30 cellular contexts compared by ENCODE assay signal in the genomic region with DNA sequence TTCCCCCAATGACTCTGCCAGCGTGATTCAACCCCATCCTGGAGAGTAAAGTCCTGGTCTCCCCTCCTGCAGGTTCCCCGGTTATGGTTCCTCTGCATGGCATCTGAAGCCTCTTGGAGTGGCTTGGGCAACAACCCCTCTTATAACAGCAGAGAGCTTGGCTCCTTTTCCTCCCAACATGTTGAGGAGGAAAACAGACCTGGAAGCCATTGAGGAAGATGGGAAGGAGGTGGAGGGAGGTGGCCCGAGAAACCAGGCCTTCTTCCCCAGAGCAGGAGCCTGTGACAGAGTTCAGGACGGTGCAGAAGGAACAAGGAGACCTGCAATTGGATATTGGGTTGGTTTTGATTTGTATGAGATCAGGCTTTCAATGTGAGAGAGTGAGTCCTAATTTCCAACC.
"Had no signal": no experiment of that assay in that cellular context is flagged by ENCODE, and none has a peak within 500 bp of the region (broad histone marks: within the 10 kb centered on the region; RNA-seq: fewer than 3 reads in every experiment).

No MANE protein-coding gene starts in this region.

- H3K36me3 Mint-ChIP-seq: activated naive CD8-positive, alpha-beta T cell had no signal

- FAIRE-seq: astrocyte, frontal cortex had no signal

- H3K4me1 Mint-ChIP-seq: activated CD4-positive, alpha-beta T cell treated with anti-CD3 and anti-CD28 coated beads for 36 hours; activated CD4-positive, alpha-beta T cell treated with anti-CD3 and anti-CD28 coated beads, Interleukin-2, amount 10 ng/mL, durations not matched to agents 7 days and 5 days; activated T-helper 17 cell treated with anti-CD3 and anti-CD28 coated beads, Interleukin-2, amount 50 U/mL, for 72 hours; endodermal cell; T-helper 17 cell had no signal

- H3K27ac Mint-ChIP-seq: activated CD4-positive, alpha-beta T cell treated with anti-CD3 and anti-CD28 coated beads for 36 hours; activated CD4-positive, alpha-beta T cell treated with anti-CD3 and anti-CD28 coated beads, Interleukin-2, amount 10 ng/mL, durations not matched to agents 7 days and 5 days; activated CD8-positive, alpha-beta T cell treated with anti-CD3 and anti-CD28 coated beads for 36 hours; activated naive CD8-positive, alpha-beta T cell; activated T-helper 17 cell treated with anti-CD3 and anti-CD28 coated beads, Interleukin-2, amount 50 U/mL, for 72 hours; endodermal cell; T-helper 17 cell; T-helper 2 cell treated with Interferon-gamma antibody and Interleukin-4, amounts not matched to agents 5 μg/mL and 100 μg/mL, for 36 hours had no signal

- H3K36me3 ChIP-seq: brain microvascular endothelial cell, colonic mucosa had no signal

- H3K4me3 ChIP-seq: colonic mucosa had no signal

- H3K4me1 ChIP-seq: colonic mucosa had no signal

- H3K9me3 ChIP-seq: colonic mucosa had no signal

- DNase-seq: activated CD4-positive, alpha-beta T cell treated with anti-CD3 and anti-CD28 coated beads for 36 hours; activated CD4-positive, alpha-beta T cell treated with anti-CD3 and anti-CD28 coated beads, Interleukin-2, amount 10 ng/mL, durations not matched to agents 7 days and 5 days; activated CD4-positive, alpha-beta T cell treated with anti-CD3 and anti-CD28 coated beads, Interleukin-2, amount 50 U/mL, for 48 hours; activated CD4-positive, CD25-positive, alpha-beta regulatory T cell; activated CD4-positive, CD25-positive, alpha-beta regulatory T cell treated with anti-CD3 and anti-CD28 coated beads, Interleukin-2, amount 50 U/mL, for 72 hours; activated CD8-positive, alpha-beta memory T cell treated with anti-CD3 and anti-CD28 coated beads for 24 hours; activated CD8-positive, alpha-beta T cell treated with anti-CD3 and anti-CD28 coated beads for 36 hours; activated effector memory CD4-positive, alpha-beta T cell treated with Interleukin-2 at 50 U/mL for 16 hours; activated gamma-delta T cell treated with Interleukin-2 at 50 U/mL for 16 hours; activated naive CD4-positive, alpha-beta T cell treated with anti-CD3 and anti-CD28 coated beads, Interleukin-2, amount 50 U/mL, for 16 hours; activated naive CD4-positive, alpha-beta T cell treated with Interleukin-2 at 50 U/mL for 16 hours; activated T-cell treated with anti-CD3 and anti-CD28 coated beads, Interleukin-2, amount 50 U/mL, for 4 hours; amniotic stem cell; anterior cingulate cortex; brain microvascular endothelial cell; central memory CD4-positive, alpha-beta T cell; cerebellar nuclear complex; colonic mucosa; effector memory CD4-positive, alpha-beta T cell; endodermal cell; foreskin fibroblast; glutamatergic neuron; T-helper 1 cell; T-helper 17 cell; T1000 had no signal

- H3K27ac ChIP-seq: brain microvascular endothelial cell, colonic mucosa had no signal

- H3K9me3 Mint-ChIP-seq: activated T-helper 17 cell treated with anti-CD3 and anti-CD28 coated beads, Interleukin-2, amount 50 U/mL, for 72 hours had no signal

- H3K27me3 ChIP-seq: brain microvascular endothelial cell, colonic mucosa had no signal

- H3K27me3 Mint-ChIP-seq: activated CD4-positive, alpha-beta T cell treated with anti-CD3 and anti-CD28 coated beads, Interleukin-2, amount 10 ng/mL, durations not matched to agents 7 days and 5 days; activated CD8-positive, alpha-beta T cell treated with anti-CD3 and anti-CD28 coated beads for 36 hours had no signal

- H3K4me3 Mint-ChIP-seq: activated CD4-positive, alpha-beta T cell treated with anti-CD3 and anti-CD28 coated beads for 36 hours; activated CD4-positive, alpha-beta T cell treated with anti-CD3 and anti-CD28 coated beads, Interleukin-2, amount 10 ng/mL, durations not matched to agents 7 days and 5 days; activated CD8-positive, alpha-beta T cell treated with anti-CD3 and anti-CD28 coated beads for 36 hours; activated naive CD8-positive, alpha-beta T cell; activated T-cell treated with anti-CD3 and anti-CD28 coated beads, Interleukin-2, amount 50 U/mL, for 4 hours; activated T-helper 17 cell treated with anti-CD3 and anti-CD28 coated beads, Interleukin-2, amount 50 U/mL, for 72 hours; endodermal cell; T-helper 17 cell; T-helper 2 cell treated with Interferon-gamma antibody and Interleukin-4, amounts not matched to agents 5 μg/mL and 100 μg/mL, for 36 hours had no signal
